Comparison of ENCODE assay signal across 1 cellular context in genomic region chr1:31593770-31594632, GRCh38.
TF ChIP-seq lines count a peak whose summit lies in the region.

No MANE protein-coding gene starts in this region.

TF ChIP-seq in K562, 482 proteins besides CTCF, POLR2A, EP300 and RAD21 (continued from another document):
- TF ChIP-seq, protein P1, sequence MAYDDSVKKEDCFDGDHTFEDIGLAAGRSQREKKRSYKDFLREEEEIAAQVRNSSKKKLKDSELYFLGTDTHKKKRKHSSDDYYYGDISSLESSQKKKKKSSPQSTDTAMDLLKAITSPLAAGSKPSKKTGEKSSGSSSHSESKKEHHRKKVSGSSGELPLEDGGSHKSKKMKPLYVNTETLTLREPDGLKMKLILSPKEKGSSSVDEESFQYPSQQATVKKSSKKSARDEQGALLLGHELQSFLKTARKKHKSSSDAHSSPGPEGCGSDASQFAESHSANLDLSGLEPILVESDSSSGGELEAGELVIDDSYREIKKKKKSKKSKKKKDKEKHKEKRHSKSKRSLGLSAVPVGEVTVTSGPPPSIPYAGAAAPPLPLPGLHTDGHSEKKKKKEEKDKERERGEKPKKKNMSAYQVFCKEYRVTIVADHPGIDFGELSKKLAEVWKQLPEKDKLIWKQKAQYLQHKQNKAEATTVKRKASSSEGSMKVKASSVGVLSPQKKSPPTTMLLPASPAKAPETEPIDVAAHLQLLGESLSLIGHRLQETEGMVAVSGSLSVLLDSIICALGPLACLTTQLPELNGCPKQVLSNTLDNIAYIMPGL (CRISPR knock-in tag; IDR thresholded peaks at IDR 0.05): no peak
